25 cellular contexts compared by ENCODE assay signal in genomic region chr2:33073018-33073417, GRCh38.
DNase-seq lines count a peak whose midpoint lies in the region; ATAC-seq and TF ChIP-seq lines count a peak whose summit lies in the region.
"Had no signal": no experiment of that assay in that cellular context is flagged by ENCODE, and none has a peak within 500 bp of the region (broad histone marks: within the 10 kb centered on the region; RNA-seq: fewer than 3 reads in every experiment).

No MANE protein-coding gene starts in this region.

- peaks cover 11% of the 10 kb centered on the region for H3K4me1 Mint-ChIP-seq in endothelial cell (ENCODE audit: unreplicated experiment)
- peaks cover 33% of the 10 kb centered on the region for H3K4me1 Mint-ChIP-seq in mesothelial cell of epicardium
- H3K4me1 Mint-ChIP-seq in activated CD4-positive, alpha-beta memory T cell treated with anti-CD3 and anti-CD28 coated beads for 36 hours (ENCODE audit: low read depth): peaks cover 4% of the 10 kb centered on the region
- H3K4me1 Mint-ChIP-seq: natural killer cell had no signal

- H3K4me3 ChIP-seq in PC-3 (ENCODE audit: low read length) (no peak overlapping the region), MG63 (no peak overlapping the region)
- H3K4me3 ChIP-seq: BLaER1, ovary, right atrium auricular region, SJSA1 had no signal

- H3K9me3 Mint-ChIP-seq in endothelial cell (ENCODE audit: unreplicated experiment): no peaks in the 10 kb centered on the region
- no peaks in the 10 kb centered on the region for H3K9me3 Mint-ChIP-seq in mesothelial cell of epicardium
- H3K9me3 Mint-ChIP-seq in activated CD4-positive, alpha-beta memory T cell treated with anti-CD3 and anti-CD28 coated beads for 36 hours: no peaks in the 10 kb centered on the region
- H3K9me3 Mint-ChIP-seq: natural killer cell had no signal

- H3K9me2 ChIP-seq in PC-3 (replicated peaks; ENCODE audit: low read length): no peaks in the 10 kb centered on the region

- DNase-seq in EH (ENCODE audit: low read depth) (peak; percentile 35), PC-3 (peak; percentile 66), endothelial cell (ENCODE audit: low spot score) (no peak), mesothelial cell of epicardium (ENCODE audit: low spot score in 2 of 2, unreplicated experiment in 2 of 2) (no peak), T-helper 9 cell (no peak), MG63 (no peak)
- DNase-seq in activated CD4-positive, alpha-beta memory T cell treated with anti-CD3 and anti-CD28 coated beads for 36 hours: no peak
- DNase-seq: activated CD4-positive, alpha-beta T cell treated with anti-CD3 and anti-CD28 coated beads, Interleukin-2, amount 50 U/mL, for 1 hour; activated CD8-positive, alpha-beta memory T cell treated with anti-CD3 and anti-CD28 coated beads, Interleukin-2, amount 50 U/mL, for 4 hours; head of caudate nucleus; Karpas-422; midbrain; natural killer cell; NCI-H187; NCI-H345; ovary; stimulated activated CD4-positive, alpha-beta T cell treated with anti-CD3 and anti-CD28 coated beads, Interleukin-12 subunit alpha, Interleukin-12 subunit beta, amount 100 ng/mL, for 4 hours had no signal

- intact Hi-C loops in PC-3 (cut with micrococcal nuclease): loop anchor here (5.0 kb wide), 1 partner anchor 79 kb away; no protein-coding TSS in a partner anchor
- intact Hi-C loops in activated CD4-positive, alpha-beta memory T cell treated with anti-CD3 and anti-CD28 coated beads for 36 hours (cut with micrococcal nuclease): loop anchor here (10.0 kb wide), 1 partner anchor 522 kb away; the partner anchor contains the start of gene FAM98A

- H3K27me3 Mint-ChIP-seq in endothelial cell (ENCODE audit: unreplicated experiment) (no peaks in the 10 kb centered on the region), mesothelial cell of epicardium (ENCODE audit: low read depth) (no peaks in the 10 kb centered on the region)
- peaks cover 13% of the 10 kb centered on the region for H3K27me3 Mint-ChIP-seq in activated CD4-positive, alpha-beta memory T cell treated with anti-CD3 and anti-CD28 coated beads for 36 hours

- H3K36me3 ChIP-seq in PC-3 (ENCODE audit: low read depth, low read length) (no peaks in the 10 kb centered on the region), MG63 (no peaks in the 10 kb centered on the region)
- H3K36me3 ChIP-seq: BLaER1, ovary, right atrium auricular region, SJSA1 had no signal

- peaks cover 34% of the 10 kb centered on the region for H3K36me3 Mint-ChIP-seq in endothelial cell (ENCODE audit: low read depth, unreplicated experiment)
- H3K36me3 Mint-ChIP-seq in mesothelial cell of epicardium: peaks cover 1% of the 10 kb centered on the region
- no peaks in the 10 kb centered on the region for H3K36me3 Mint-ChIP-seq in activated CD4-positive, alpha-beta memory T cell treated with anti-CD3 and anti-CD28 coated beads for 36 hours
- H3K36me3 Mint-ChIP-seq: activated naive CD8-positive, alpha-beta T cell; natural killer cell had no signal

- BruUV-seq in PC-3 (replicated peaks; lab: Mats Ljungman, UMichigan): no TSS peak

- H3K79me2 ChIP-seq in PC-3 (ENCODE audit: low read length): no peaks in the 10 kb centered on the region

- CTCF ChIA-PET in PC-3 (lab: Charles Lee): no interaction called here
- CTCF ChIA-PET in activated CD4-positive, alpha-beta memory T cell treated with anti-CD3 and anti-CD28 coated beads for 36 hours (lab: Charles Lee): no interaction called here

- peaks cover 50% of the 10 kb centered on the region for H3K4me1 ChIP-seq in PC-3 (ENCODE audit: insufficient read depth, low read length)
- H3K4me1 ChIP-seq: BLaER1 had no signal

- H4K20me1 ChIP-seq in PC-3 (ENCODE audit: low read length): no peaks in the 10 kb centered on the region
- H4K20me1 ChIP-seq: BLaER1 had no signal

- POLR2A ChIA-PET in PC-3 (lab: Charles Lee; ENCODE audit: unreplicated experiment): no interaction called here
- POLR2A ChIA-PET in activated CD4-positive, alpha-beta memory T cell treated with anti-CD3 and anti-CD28 coated beads for 36 hours (lab: Charles Lee): no interaction called here

- H3K27me3 ChIP-seq in PC-3 (ENCODE audit: low read length) (no peaks in the 10 kb centered on the region), MG63 (no peaks in the 10 kb centered on the region)
- H3K27me3 ChIP-seq: BLaER1, ovary, right atrium auricular region, SJSA1 had no signal

- H3K9me3 ChIP-seq in PC-3 (ENCODE audit: low read length) (no peaks in the 10 kb centered on the region), MG63 (peaks cover 8% of the 10 kb centered on the region; the same call in 1 of the 2 replicates)
- H3K9me3 ChIP-seq: BLaER1, ovary, right atrium auricular region, SJSA1 had no signal

- H3K4me3 Mint-ChIP-seq in endothelial cell (ENCODE audit: unreplicated experiment): no peak overlapping the region
- H3K4me3 Mint-ChIP-seq in mesothelial cell of epicardium: no peak overlapping the region
- H3K4me3 Mint-ChIP-seq in activated CD4-positive, alpha-beta memory T cell treated with anti-CD3 and anti-CD28 coated beads for 36 hours: no peak overlapping the region
- H3K4me3 Mint-ChIP-seq: activated naive CD8-positive, alpha-beta T cell; activated T-helper 17 cell treated with anti-CD3 and anti-CD28 coated beads, Interleukin-2, amount 50 U/mL, for 72 hours; natural killer cell had no signal

- H3F3A ChIP-seq in PC-3 (ENCODE audit: low read length, unreplicated experiment): peaks cover 8% of the 10 kb centered on the region

- ATAC-seq in PC-3 (no peak), GM21390 (IDR thresholded peaks at IDR 0.05; ENCODE audit: unreplicated experiment) (no peak)
- ATAC-seq: activated T-helper 17 cell treated with anti-CD3 and anti-CD28 coated beads, Interleukin-2, amount 50 U/mL, for 72 hours; left lobe of liver; natural killer cell; Panc1 had no signal

- H3K27ac Mint-ChIP-seq in endothelial cell (ENCODE audit: unreplicated experiment) (peak overlapping the region; percentile 30), mesothelial cell of epicardium (peak overlapping the region; percentile 62)
- no peak overlapping the region for H3K27ac Mint-ChIP-seq in activated CD4-positive, alpha-beta memory T cell treated with anti-CD3 and anti-CD28 coated beads for 36 hours
- H3K27ac Mint-ChIP-seq: activated naive CD8-positive, alpha-beta T cell; natural killer cell had no signal

- TF ChIP-seq CTCF in PC-3 (conservative IDR thresholded peaks at IDR 0.05; ENCODE audit: low read depth, low read length): no peak
- no peak for TF ChIP-seq CTCF in endothelial cell (IDR thresholded peaks at IDR 0.05; ENCODE audit: unreplicated experiment)
- TF ChIP-seq CTCF in mesothelial cell of epicardium (IDR thresholded peaks at IDR 0.05; ENCODE audit: unreplicated experiment): no peak

- peak overlapping the region; percentile 60 for H3K27ac ChIP-seq in PC-3 (ENCODE audit: low read length)
- H3K27ac ChIP-seq: BLaER1, ovary, right atrium auricular region, SJSA1 had no signal

- peak overlapping the region; percentile 13; the same call in 1 of the 2 replicates for H3K4me2 ChIP-seq in PC-3 (ENCODE audit: low read length)
- H3K4me2 ChIP-seq: BLaER1 had no signal

- H2AFZ ChIP-seq in PC-3 (ENCODE audit: low read length): no peak overlapping the region

- H3K9ac ChIP-seq in PC-3 (ENCODE audit: low read length): no peak overlapping the region
- H3K9ac ChIP-seq: BLaER1 had no signal

Comparison
In these comparisons a context has a peak if more than half of its experiments do, and no peak if none do; other contexts are left out.
1. DNase-seq: peak in EH (single experiment) and PC-3 (single experiment); none in endothelial cell (single experiment), mesothelial cell of epicardium (0 of 2), T-helper 9 cell (single experiment), activated CD4-positive, alpha-beta memory T cell treated with anti-CD3 and anti-CD28 coated beads for 36 hours (single experiment) and MG63 (single experiment).